Comparison of ENCODE assay signal across 2 cellular contexts in genomic region chr2:233352141-233352842, GRCh38.
TF ChIP-seq lines count a peak whose summit lies in the region.

No MANE protein-coding gene starts in this region.

TF ChIP-seq in A549, 52 proteins besides CTCF, POLR2A, EP300 and RAD21:
- TF ChIP-seq ELK1 (IDR thresholded peaks at IDR 0.05; ENCODE audit: low read depth, low read length) (no peak), RARB (CRISPR knock-in tag; IDR thresholded peaks at IDR 0.05) (no peak), HOXA7 (CRISPR knock-in tag; IDR thresholded peaks at IDR 0.05) (no peak), NFE2L2 (conservative IDR thresholded peaks at IDR 0.05; ENCODE audit: low read length) (no peak), SREBF2 (IDR thresholded peaks at IDR 0.05) (no peak), HMGXB4 (CRISPR knock-in tag; IDR thresholded peaks at IDR 0.05; ENCODE audit: borderline replicate concordance) (no peak), BHLHE40 (IDR thresholded peaks at IDR 0.05; ENCODE audit: low read depth, low read length) (no peak)
TF ChIP-seq in A549: peak in this region for 0.

TF ChIP-seq in K562, 482 proteins besides CTCF, POLR2A, EP300 and RAD21:
- TF ChIP-seq FOXK2 (conservative IDR thresholded peaks at IDR 0.05 in 1 of 2, IDR thresholded peaks at IDR 0.05 in 1 of 2; ENCODE audit: low read depth in 2 of 2) (no peak), ERF (CRISPR knock-in tag; IDR thresholded peaks at IDR 0.05) (no peak), ZNF717 (CRISPR knock-in tag; IDR thresholded peaks at IDR 0.05) (no peak), HMBOX1 (IDR thresholded peaks at IDR 0.05) (no peak), ZBTB49 (CRISPR knock-in tag; IDR thresholded peaks at IDR 0.05; ENCODE audit: borderline replicate concordance) (no peak), ZBTB34 (CRISPR knock-in tag; IDR thresholded peaks at IDR 0.05) (no peak), CEBPB (tag; IDR thresholded peaks at IDR 0.05) (no peak), ZNF146 (CRISPR knock-in tag; IDR thresholded peaks at IDR 0.05; ENCODE audit: unreplicated experiment) (no peak), FOXM1 (IDR thresholded peaks at IDR 0.05; ENCODE audit: low read depth) (no peak), FOXM1 (CRISPR knock-in tag; IDR thresholded peaks at IDR 0.05; ENCODE audit: low read depth) (no peak), BRCA1 (IDR thresholded peaks at IDR 0.05) (no peak), BRCA1 (CRISPR knock-in tag; IDR thresholded peaks at IDR 0.05) (no peak), IRF9 (tag; IDR thresholded peaks at IDR 0.05) (no peak), C11orf30 (IDR thresholded peaks at IDR 0.05; ENCODE audit: low read depth) (no peak), NCOA6 (IDR thresholded peaks at IDR 0.05) (no peak), NR2C1 (IDR thresholded peaks at IDR 0.05) (no peak), NR2C1 (tag; IDR thresholded peaks at IDR 0.05) (no peak), KLF16 (IDR thresholded peaks at IDR 0.05) (no peak), FOXA1 (IDR thresholded peaks at IDR 0.05; ENCODE audit: borderline replicate concordance) (no peak), USF1 (CRISPR knock-in tag; IDR thresholded peaks at IDR 0.05) (no peak), MEF2D (tag; conservative IDR thresholded peaks at IDR 0.05; ENCODE audit: low read depth) (no peak), GTF2F1 (IDR thresholded peaks at IDR 0.05; ENCODE audit: low read depth, low read length) (no peak), ARID3A (IDR thresholded peaks at IDR 0.05; ENCODE audit: borderline replicate concordance, low read depth, low read length) (no peak)
